Comparison of ENCODE assay signal across 26 cellular contexts in genomic region chr17:79242873-79243602, GRCh38.
DNase-seq lines count a peak whose midpoint lies in the region; ATAC-seq, FAIRE-seq and TF ChIP-seq lines count a peak whose summit lies in the region.
"Had no signal": no experiment of that assay in that cellular context is flagged by ENCODE, and none has a peak within 500 bp of the region (broad histone marks: within the 10 kb centered on the region; RNA-seq: fewer than 3 reads in every experiment).

No MANE protein-coding gene starts in this region.

- no peak overlapping the region for H3K27ac ChIP-seq in HepG2 (ENCODE audit: extremely low read length, insufficient read depth, low read length)
- no peak overlapping the region for H3K27ac ChIP-seq in right lobe of liver
- no peak overlapping the region for H3K27ac ChIP-seq in GM12878 (ENCODE audit: control insufficient read depth, insufficient read depth)
- H3K27ac ChIP-seq in right atrium auricular region: no peak overlapping the region
- H3K27ac ChIP-seq: cardiac muscle cell, hepatocyte, parathyroid adenoma, suprapubic skin had no signal

- no peak overlapping the region for H3K4me2 ChIP-seq in HepG2 (ENCODE audit: low read depth, low read length)
- H3K4me2 ChIP-seq in GM12878 (ENCODE audit: control insufficient read depth, insufficient read depth): no peak overlapping the region
- H3K4me2 ChIP-seq: hepatocyte had no signal

- no TSS peak for BruUV-seq in HepG2 (replicated peaks; lab: Mats Ljungman, UMichigan)
- BruUV-seq in GM12878 (replicated peaks; lab: Mats Ljungman, UMichigan): no TSS peak

- no peak overlapping the region for H2AFZ ChIP-seq in HepG2 (ENCODE audit: low read length)
- no peak overlapping the region for H2AFZ ChIP-seq in GM12878 (ENCODE audit: control insufficient read depth, low read depth, low read length)
- H2AFZ ChIP-seq: hepatocyte, parathyroid adenoma had no signal

- no peaks in the 10 kb centered on the region for H3K9me3 ChIP-seq in HepG2 (ENCODE audit: low read length)
- H3K9me3 ChIP-seq in right lobe of liver: no peaks in the 10 kb centered on the region
- H3K9me3 ChIP-seq in GM12878 (replicated peaks; ENCODE audit: control insufficient read depth, insufficient read depth, low read length): no peaks in the 10 kb centered on the region; the same call in 2 of the 3 replicates
- H3K9me3 ChIP-seq in right atrium auricular region: no peaks in the 10 kb centered on the region
- H3K9me3 ChIP-seq: suprapubic skin had no signal

- in situ Hi-C loops in HepG2 (cut with HindIII; ENCODE audit: extremely low pct_ligation_motif_present, low pct_unique_long_range_greater_than_20kb) (no loop called here), GM12878 (cut with MboI) (no loop called here)

- SMC1A ChIA-PET in GM12878 (lab: Charles Lee; ENCODE audit: uncharacterized antibody, unreplicated experiment): no interaction called here

- TF ChIP-seq EP300 in HepG2 (IDR thresholded peaks at IDR 0.05; ENCODE audit: low read depth in 2 of 2, low read length in 2 of 2) (no peak), HepG2 (CRISPR knock-in tag; IDR thresholded peaks at IDR 0.05; ENCODE audit: borderline replicate concordance) (no peak), GM12878 (IDR thresholded peaks at IDR 0.05; ENCODE audit: borderline replicate concordance in 1 of 2, control insufficient read depth in 1 of 2, low read depth in 2 of 2, low read length in 2 of 2) (no peak)

- H3K36me3 ChIP-seq in HepG2 (replicated peaks in 1 of 2; ENCODE audit: control insufficient read depth in 1 of 2, insufficient read depth in 2 of 2, low read length in 2 of 2) (no peaks in the 10 kb centered on the region), right lobe of liver (no peaks in the 10 kb centered on the region), GM12878 (ENCODE audit: control insufficient read depth in 2 of 2, insufficient read depth in 2 of 2, low read length in 1 of 2) (no peaks in the 10 kb centered on the region), right atrium auricular region (no peaks in the 10 kb centered on the region)
- H3K36me3 ChIP-seq: cardiac muscle cell, suprapubic skin had no signal

- no peak for TF ChIP-seq POLR2A in HepG2 (IDR thresholded peaks at IDR 0.05; ENCODE audit: insufficient read depth in 1 of 2, low read depth in 2 of 2, low read length in 2 of 2)
- TF ChIP-seq POLR2A in right lobe of liver (IDR thresholded peaks at IDR 0.05): no peak
- no peak for TF ChIP-seq POLR2A in GM12878 (IDR thresholded peaks at IDR 0.05; ENCODE audit: low read depth, low read length)

- H3K4me3 ChIP-seq in HepG2 (replicated peaks in 1 of 3; ENCODE audit: insufficient read depth in 1 of 3, low read depth in 2 of 3, low read length in 3 of 3) (no peak overlapping the region), right lobe of liver (no peak overlapping the region), GM12878 (no peak overlapping the region), right atrium auricular region (no peak overlapping the region)
- H3K4me3 ChIP-seq: cardiac muscle cell, hepatocyte, suprapubic skin had no signal

- H4K20me1 ChIP-seq in HepG2 (ENCODE audit: insufficient read depth, low read length) (no peaks in the 10 kb centered on the region), GM12878 (ENCODE audit: control insufficient read depth, insufficient read depth) (no peaks in the 10 kb centered on the region)

- H3K4me1 ChIP-seq in HepG2 (ENCODE audit: insufficient read depth, low read length) (no peaks in the 10 kb centered on the region), right lobe of liver (no peaks in the 10 kb centered on the region), GM12878 (ENCODE audit: control insufficient read depth, insufficient read depth, low read length) (no peaks in the 10 kb centered on the region), right atrium auricular region (no peaks in the 10 kb centered on the region)
- H3K4me1 ChIP-seq: suprapubic skin had no signal

- H3K79me2 ChIP-seq in HepG2 (ENCODE audit: insufficient read depth, low read length) (no peaks in the 10 kb centered on the region), GM12878 (ENCODE audit: control insufficient read depth, insufficient read depth, low read length) (no peaks in the 10 kb centered on the region)
- H3K79me2 ChIP-seq: hepatocyte, parathyroid adenoma had no signal

- WGBS in HepG2 (ENCODE audit: low lambda C conversion rate): 31% methylated on average over 10 of the region's 10 CpGs
- 48% methylated on average over 6 of the region's 10 CpGs for WGBS in right lobe of liver (ENCODE audit: insufficient coverage, low coverage, low lambda C conversion rate, missing lambda C conversion rate)
- 3% methylated on average over 10 of the region's 10 CpGs for WGBS in GM12878 (ENCODE audit: insufficient coverage, insufficient replicate concordance, low lambda C conversion rate, missing lambda C conversion rate)

- TF ChIP-seq RAD21 in HepG2 (CRISPR knock-in tag; IDR thresholded peaks at IDR 0.05) (no peak), GM12878 (IDR thresholded peaks at IDR 0.05; ENCODE audit: insufficient read depth, low read depth, low read length) (no peak)

- TF ChIP-seq CTCF in HepG2 (CRISPR knock-in tag; IDR thresholded peaks at IDR 0.05) (no peak), right lobe of liver (IDR thresholded peaks at IDR 0.05) (no peak), GM12878 (IDR thresholded peaks at IDR 0.05 in 2 of 3, conservative IDR thresholded peaks at IDR 0.05 in 1 of 3; ENCODE audit: control insufficient read depth in 2 of 3, extremely low read depth in 1 of 3, insufficient read depth in 1 of 3, low read depth in 3 of 3, low read length in 3 of 3) (no peak), right atrium auricular region (IDR thresholded peaks at IDR 0.05) (no peak)

- CTCF ChIA-PET in HepG2 (lab: Yijun Ruan, JAX; ENCODE audit: low intra/inter-chr PET ratio, low total read pairs) (no interaction called here), GM12878 (lab: Yijun Ruan, JAX) (no interaction called here)

- ATAC-seq in HepG2 (no peak), right lobe of liver (no peak), GM12878 (peak; percentile 82), GM18517 (IDR thresholded peaks at IDR 0.05; ENCODE audit: unreplicated experiment) (no peak)
- ATAC-seq: activated CD4-positive, alpha-beta T cell treated with anti-CD3 and anti-CD28 coated beads for 36 hours; esophagus mucosa; right cardiac atrium; SK-N-SH treated with all-trans-retinoic acid at 6 μM for 48 hours had no signal

- intact Hi-C loops in HepG2 (cut with micrococcal nuclease; ENCODE audit: unreplicated experiment): no loop called here
- intact Hi-C loops in right lobe of liver (cut with DNase I): no loop called here
- intact Hi-C loops in GM12878 (cut with micrococcal nuclease; ENCODE audit: unreplicated experiment): no loop called here

- DNase-seq in HepG2 (ENCODE audit: low spot score): no peak
- DNase-seq in right lobe of liver: no peak
- DNase-seq in NAMALWA (ENCODE audit: low spot score): peak; percentile 14
- peak; percentile 17 for DNase-seq in GM12878 (ENCODE audit: low read depth, low spot score)
- no peak for DNase-seq in urothelium cell line (ENCODE audit: low spot score)
- DNase-seq in right atrium auricular region (ENCODE audit: low spot score): no peak
- DNase-seq: activated CD4-positive, alpha-beta T cell treated with anti-CD3 and anti-CD28 coated beads for 36 hours; activated CD8-positive, alpha-beta memory T cell treated with anti-CD3 and anti-CD28 coated beads for 24 hours; activated effector memory CD4-positive, alpha-beta T cell treated with Interleukin-2 at 50 U/mL for 16 hours; activated naive CD8-positive, alpha-beta T cell treated with anti-CD3 and anti-CD28 coated beads for 36 hours; aorta; foreskin fibroblast; mammary epithelial cell; NCI-H2029 treated with DMSO at 0.1 percent for 48 hours; NCI-H524; stimulated activated CD4-positive, alpha-beta T cell treated with anti-CD3 and anti-CD28 coated beads, Interleukin-12 subunit alpha, Interleukin-12 subunit beta, amount 100 ng/mL, for 4 hours; stimulated activated CD4-positive, alpha-beta T cell treated with anti-CD3 and anti-CD28 coated beads, Interleukin-4, amount 100 ng/mL, for 1 hour; T-helper 2 cell had no signal

- RAD21 ChIA-PET in GM12878 (lab: Charles Lee; ENCODE audit: unreplicated experiment): no interaction called here

- H3K27me3 ChIP-seq in HepG2 (ENCODE audit: control insufficient read depth in 1 of 2, insufficient read depth in 2 of 2, low read length in 2 of 2) (peaks cover 9 to 59% of the 10 kb centered on the region in 2 experiments), right lobe of liver (no peaks in the 10 kb centered on the region), GM12878 (replicated peaks in 1 of 2; ENCODE audit: control insufficient read depth in 2 of 2, insufficient read depth in 2 of 2, low read length in 1 of 2) (peaks cover 4% of the 10 kb centered on the region in 2 experiments; a peak in 3 of 4 replicates), right atrium auricular region (no peaks in the 10 kb centered on the region)
- H3K27me3 ChIP-seq: cardiac muscle cell had no signal

- FAIRE-seq in HepG2 (lab: Jason Lieb, UNC) (no peak), GM12878 (lab: Jason Lieb, UNC) (no peak), urothelium cell line (lab: Jason Lieb, UNC) (peak; percentile 13)

- H3K9ac ChIP-seq in HepG2 (ENCODE audit: insufficient read depth, low read depth, low read length) (no peak overlapping the region), GM12878 (ENCODE audit: control insufficient read depth, insufficient read depth, low read length) (no peak overlapping the region)
- H3K9ac ChIP-seq: parathyroid adenoma had no signal

- POLR2A ChIA-PET in HepG2 (lab: Yijun Ruan, JAX): no interaction called here
- POLR2A ChIA-PET in GM12878 (lab: Charles Lee): no interaction called here

TF ChIP-seq in HepG2, 621 proteins besides CTCF, POLR2A, EP300 and RAD21:
- TF ChIP-seq ARNTL (CRISPR knock-in tag; IDR thresholded peaks at IDR 0.05) (no peak), CREB1 (IDR thresholded peaks at IDR 0.05) (0 out of 2 replicates have a peak, but pooled peaks have one; percentile 16), CREB1 (CRISPR knock-in tag; IDR thresholded peaks at IDR 0.05) (no peak), ATF7 (IDR thresholded peaks at IDR 0.05) (peak; percentile 80), ATF7 (CRISPR knock-in tag; IDR thresholded peaks at IDR 0.05) (no peak), TGIF2 (CRISPR knock-in tag; IDR thresholded peaks at IDR 0.05) (no peak)

TF ChIP-seq in GM12878, 131 proteins besides CTCF, POLR2A, EP300 and RAD21:
- TF ChIP-seq ATF7 (IDR thresholded peaks at IDR 0.05; ENCODE audit: low read depth): peak; percentile 72
- TF ChIP-seq SPI1 (IDR thresholded peaks at IDR 0.05; ENCODE audit: borderline replicate concordance, insufficient read depth, low read depth, low read length): peak; percentile 9; the same call in 1 of the 2 replicates
- no peak for TF ChIP-seq POU2F2 (IDR thresholded peaks at IDR 0.05; ENCODE audit: borderline replicate concordance, low read depth, low read length)

Comparison
In these comparisons a context has a peak if more than half of its experiments do, and no peak if none do; other contexts are left out.
1. DNase-seq: peak in NAMALWA (single experiment) and GM12878 (single experiment); none in HepG2 (single experiment), right lobe of liver (0 of 3), urothelium cell line (single experiment) and right atrium auricular region (single experiment).